Comparison of ENCODE assay signal across 8 cellular contexts in genomic region chr13:25281193-25281936, GRCh38. TPM values are rescaled to one million over a fixed set of nuclear protein-coding genes. Genes with fewer than 3 reads are reported as not detected.
DNase-seq lines count a peak whose midpoint lies in the region; ATAC-seq and TF ChIP-seq lines count a peak whose summit lies in the region.

No MANE protein-coding gene starts in this region.

- H3K36me3 Mint-ChIP-seq in activated CD4-positive, alpha-beta T cell treated with anti-CD3 and anti-CD28 coated beads for 36 hours (ENCODE audit: low read depth), result peaks cover 19% of the 10 kb centered on the region

- H3K9me3 Mint-ChIP-seq in activated CD4-positive, alpha-beta T cell treated with anti-CD3 and anti-CD28 coated beads for 36 hours (ENCODE audit: low read depth), result no peaks in the 10 kb centered on the region

- no peaks in the 10 kb centered on the region for H3K9me3 ChIP-seq in neutrophil
- no peaks in the 10 kb centered on the region for H3K9me3 ChIP-seq in WERI-Rb-1 (ENCODE audit: severe bottlenecking)

- H3K36me3 ChIP-seq in neutrophil, result peaks cover 4% of the 10 kb centered on the region
- H3K36me3 ChIP-seq in WERI-Rb-1, result peaks cover 21% of the 10 kb centered on the region

- ATAC-seq in activated CD4-positive, alpha-beta T cell treated with anti-CD3 and anti-CD28 coated beads for 36 hours, result peak; percentile 68
- peak; percentile 70 for ATAC-seq in GM21825 (IDR thresholded peaks at IDR 0.05; ENCODE audit: unreplicated experiment)

- peak overlapping the region; percentile 37 for H3K4me3 Mint-ChIP-seq in activated CD4-positive, alpha-beta T cell treated with anti-CD3 and anti-CD28 coated beads for 36 hours

- H3K27ac ChIP-seq in neutrophil (peak overlapping the region; percentile 50), WERI-Rb-1 (no peak overlapping the region)

- no peak overlapping the region for H3K4me3 ChIP-seq in neutrophil (ENCODE audit: low read depth in 1 of 2, low read length in 1 of 2)
- no peak overlapping the region for H3K4me3 ChIP-seq in WERI-Rb-1 (ENCODE audit: low read depth, low read length)

- H3K27me3 ChIP-seq in neutrophil (no peaks in the 10 kb centered on the region), WERI-Rb-1 (ENCODE audit: insufficient read depth, low read depth, severe bottlenecking) (no peaks in the 10 kb centered on the region)

- peak; percentile 48 for DNase-seq in activated CD4-positive, alpha-beta T cell treated with anti-CD3 and anti-CD28 coated beads for 36 hours
- no peak for DNase-seq in activated CD4-positive, alpha-beta T cell treated with anti-CD3 and anti-CD28 coated beads, Interleukin-2, amount 50 U/mL, for 4 hours
- DNase-seq in RPMI8226 (peak; percentile 69), NCI-H748 (lab: John Stamatoyannopoulos, UW; ENCODE audit: unreplicated experiment) (no peak), WERI-Rb-1 (no peak), NCI-H510A treated with DMSO at 0.1 percent for 48 hours (lab: John Stamatoyannopoulos, UW) (no peak)

- POLR2A ChIA-PET in activated CD4-positive, alpha-beta T cell treated with anti-CD3 and anti-CD28 coated beads for 36 hours (lab: Charles Lee), result no interaction called here

- TF ChIP-seq CTCF in neutrophil (IDR thresholded peaks at IDR 0.05) (no peak), WERI-Rb-1 (IDR thresholded peaks at IDR 0.05; ENCODE audit: low read depth, low read length) (no peak)

- CTCF ChIA-PET in activated CD4-positive, alpha-beta T cell treated with anti-CD3 and anti-CD28 coated beads for 36 hours (lab: Charles Lee), result interaction anchor here (0.6 kb wide), 1 partner anchor 10 kb away, joined by 5 read pairs; no protein-coding TSS in a partner anchor

- peaks cover 81% of the 10 kb centered on the region for H3K4me1 Mint-ChIP-seq in activated CD4-positive, alpha-beta T cell treated with anti-CD3 and anti-CD28 coated beads for 36 hours

- H3K4me1 ChIP-seq in neutrophil (ENCODE audit: control insufficient read depth in 1 of 2, insufficient read depth in 1 of 2, low read depth in 1 of 2, low read length in 1 of 2), result peaks cover 23 to 28% of the 10 kb centered on the region in 2 experiments

- intact Hi-C loops in activated CD4-positive, alpha-beta T cell treated with anti-CD3 and anti-CD28 coated beads for 36 hours (cut with DNase I, micrococcal nuclease), result loop anchor here (10.0 kb wide), 2 partner anchors 623 to 1007 kb away; no protein-coding TSS in a partner anchor

- peak overlapping the region; percentile 83 for H3K27ac Mint-ChIP-seq in activated CD4-positive, alpha-beta T cell treated with anti-CD3 and anti-CD28 coated beads for 36 hours

- H3K27me3 Mint-ChIP-seq in activated CD4-positive, alpha-beta T cell treated with anti-CD3 and anti-CD28 coated beads for 36 hours, result no peaks in the 10 kb centered on the region

RNA-seq across cellular contexts. Expression of gene MTMR6, which starts 5.9 kb away (rescaled TPM):
- total RNA-seq in activated CD4-positive, alpha-beta T cell treated with anti-CD3 and anti-CD28 coated beads for 36 hours, result 10 to 100 TPM; 10.7 to 11.1 TPM

RNA-seq across cellular contexts. Expression of gene NUP58, which starts 20.1 kb away (rescaled TPM):
- 100 to 1,000 TPM; 134 to 137 TPM for total RNA-seq in activated CD4-positive, alpha-beta T cell treated with anti-CD3 and anti-CD28 coated beads for 36 hours

Comparison
In these comparisons a context has a peak if more than half of its experiments do, and no peak if none do; other contexts are left out.
1. DNase-seq: peak in activated CD4-positive, alpha-beta T cell treated with anti-CD3 and anti-CD28 coated beads for 36 hours (single experiment) and RPMI8226 (single experiment); none in activated CD4-positive, alpha-beta T cell treated with anti-CD3 and anti-CD28 coated beads, Interleukin-2, amount 50 U/mL, for 4 hours (0 of 2), NCI-H748 (single experiment), WERI-Rb-1 (single experiment) and NCI-H510A treated with DMSO at 0.1 percent for 48 hours (single experiment).